19 cellular contexts compared by ENCODE assay signal in genomic region chr12:126346087-126346486, GRCh38.
DNase-seq lines count a peak whose midpoint lies in the region; ATAC-seq and TF ChIP-seq lines count a peak whose summit lies in the region.
"Had no signal": no experiment of that assay in that cellular context is flagged by ENCODE, and none has a peak within 500 bp of the region (broad histone marks: within the 10 kb centered on the region; RNA-seq: fewer than 3 reads in every experiment).

No MANE protein-coding gene starts in this region.

- TF ChIP-seq CTCF in H9 (conservative IDR thresholded peaks at IDR 0.05): peak; percentile 30; the same call in 1 of the 3 replicates
- TF ChIP-seq CTCF in OCI-LY7 (conservative IDR thresholded peaks at IDR 0.05; ENCODE audit: low read length): peak; percentile 19; the same call in 1 of the 2 replicates

- H2BK12ac ChIP-seq in H9 (ENCODE audit: insufficient read length, low read depth, low read length): no peak overlapping the region

- H3K4ac ChIP-seq in H9 (ENCODE audit: low read depth, low read length) (no peak overlapping the region), mesendoderm (ENCODE audit: low read depth, low read length) (no peak overlapping the region)

- no peak for ATAC-seq in GM21447 (IDR thresholded peaks at IDR 0.05; ENCODE audit: unreplicated experiment)
- ATAC-seq: CD8-positive, alpha-beta T cell had no signal

- H3K9me3 ChIP-seq in H9 (ENCODE audit: control insufficient read depth, low read depth, low read length) (no peaks in the 10 kb centered on the region), OCI-LY7 (ENCODE audit: low read length) (no peaks in the 10 kb centered on the region)

- H4K8ac ChIP-seq in H9 (replicated peaks; ENCODE audit: insufficient read length, low read depth, low read length) (no peak overlapping the region), mesendoderm (ENCODE audit: low read depth, low read length) (no peak overlapping the region)

- no peak overlapping the region for H3K4me3 Mint-ChIP-seq in H9
- H3K4me3 Mint-ChIP-seq: CD8-positive, alpha-beta T cell had no signal

- no peak overlapping the region for H3K56ac ChIP-seq in H9 (ENCODE audit: insufficient read length, low read depth, low read length)
- H3K56ac ChIP-seq in mesendoderm (ENCODE audit: low read length): no peak overlapping the region

- H2BK5ac ChIP-seq in H9 (ENCODE audit: insufficient read length, low read length) (no peak overlapping the region), mesendoderm (ENCODE audit: low read length) (no peak overlapping the region)

- peaks cover 3 to 11% of the 10 kb centered on the region in 2 experiments; a peak in 3 of 5 replicates for H3K9me3 Mint-ChIP-seq in H9

- no peak overlapping the region for H2AFZ ChIP-seq in H9 (ENCODE audit: low read length)
- H2AFZ ChIP-seq in OCI-LY7 (ENCODE audit: low read length): no peak overlapping the region

- CTCF ChIA-PET in OCI-LY7 (lab: Charles Lee; ENCODE audit: unreplicated experiment): no interaction called here

- H4K91ac ChIP-seq in H9 (ENCODE audit: insufficient read length, low read depth, low read length): no peak overlapping the region

- POLR2A ChIA-PET in OCI-LY7 (lab: Charles Lee): no interaction called here

- no peak overlapping the region for H3K27ac Mint-ChIP-seq in H9
- H3K27ac Mint-ChIP-seq: CD8-positive, alpha-beta T cell had no signal

- H3K23ac ChIP-seq in H9 (ENCODE audit: insufficient read length, low read depth, low read length) (no peak overlapping the region), mesendoderm (ENCODE audit: low read length) (no peak overlapping the region)

- 0 out of 4 replicates have a peak, but pooled peaks cover 0 to 2% of the 10 kb centered on the region in 2 experiments for H3K4me1 Mint-ChIP-seq in H9

- H2BK120ac ChIP-seq in H9 (ENCODE audit: low read depth, low read length, poor library complexity, severe bottlenecking): no peak overlapping the region
- no peak overlapping the region for H2BK120ac ChIP-seq in mesendoderm (ENCODE audit: low read depth, low read length)

- no TSS peak for BruUV-seq in OCI-LY7 (replicated peaks; lab: Mats Ljungman, UMichigan)

- H3K14ac ChIP-seq in H9 (ENCODE audit: insufficient read depth, low read length): no peak overlapping the region

- no peak overlapping the region for H2AK5ac ChIP-seq in H9 (ENCODE audit: insufficient read length, low read length)
- no peak overlapping the region for H2AK5ac ChIP-seq in mesendoderm (ENCODE audit: low read length)

- no peaks in the 10 kb centered on the region for H3K36me3 ChIP-seq in OCI-LY7 (ENCODE audit: insufficient read depth, low read length)
- H3K36me3 ChIP-seq in mesendoderm (ENCODE audit: control insufficient read depth, insufficient read depth, low read length): no peaks in the 10 kb centered on the region
- H3K36me3 ChIP-seq: BLaER1 had no signal

- H2BK15ac ChIP-seq in H9 (ENCODE audit: low read depth, low read length) (no peak overlapping the region), mesendoderm (replicated peaks; ENCODE audit: low read depth) (no peak overlapping the region)

- DNase-seq in NCI-H748 (lab: John Stamatoyannopoulos, UW; ENCODE audit: unreplicated experiment) (peak; percentile 26), NCI-H748 treated with DMSO at 0.1 percent for 48 hours (lab: John Stamatoyannopoulos, UW) (no peak), H9 (no peak), OCI-LY7 (ENCODE audit: low spot score) (no peak), mesendoderm (peak; percentile 40), NCI-H1930 (lab: John Stamatoyannopoulos, UW) (no peak), SIG-M5 (lab: John Stamatoyannopoulos, UW) (no peak)
- DNase-seq: CD8-positive, alpha-beta T cell; DMS79; IMR-90; NCI-H1105 treated with DMSO at 0.1 percent for 48 hours; NCI-H1694; NCI-H2227 treated with DMSO at 0.1 percent for 48 hours; NCI-H510A treated with DMSO at 0.1 percent for 48 hours; OCI-M1; SHP77 had no signal

- H3K4me1 ChIP-seq in H9 (ENCODE audit: insufficient read depth, low read length) (no peaks in the 10 kb centered on the region), OCI-LY7 (ENCODE audit: insufficient read depth, low read length, poor library complexity, severe bottlenecking) (no peaks in the 10 kb centered on the region), mesendoderm (ENCODE audit: control insufficient read depth, low read depth, low read length) (no peaks in the 10 kb centered on the region)

- H4K20me1 ChIP-seq in H9 (ENCODE audit: control insufficient read depth, insufficient read depth, insufficient read length): no peaks in the 10 kb centered on the region
- no peaks in the 10 kb centered on the region for H4K20me1 ChIP-seq in OCI-LY7 (ENCODE audit: insufficient read depth, low read length)
- H4K20me1 ChIP-seq: BLaER1 had no signal

- no peak overlapping the region for H3T11ph ChIP-seq in H9 (ENCODE audit: low read length)

- H3K79me2 ChIP-seq in H9 (ENCODE audit: insufficient read depth, low read length) (no peaks in the 10 kb centered on the region), OCI-LY7 (ENCODE audit: insufficient read depth, low read depth, low read length) (no peaks in the 10 kb centered on the region), mesendoderm (ENCODE audit: control insufficient read depth, insufficient read depth, low read length) (no peaks in the 10 kb centered on the region)

- H3K9ac ChIP-seq in H9 (ENCODE audit: extremely low read depth, insufficient read length, low read length): no peak overlapping the region
- no peak overlapping the region for H3K9ac ChIP-seq in mesendoderm (ENCODE audit: low read length)
- H3K9ac ChIP-seq: BLaER1 had no signal

- H2BK20ac ChIP-seq in H9 (ENCODE audit: low read depth, low read length, poor library complexity, severe bottlenecking): no peak overlapping the region

- H3K4me3 ChIP-seq in OCI-LY7 (ENCODE audit: low read depth, low read length, poor library complexity, severe bottlenecking) (no peak overlapping the region), mesendoderm (ENCODE audit: low read length) (no peak overlapping the region)
- H3K4me3 ChIP-seq: BLaER1 had no signal

- H3K18ac ChIP-seq in H9 (ENCODE audit: insufficient read length, low read depth, low read length): no peak overlapping the region
- no peak overlapping the region for H3K18ac ChIP-seq in mesendoderm (ENCODE audit: low read length)

- no peak overlapping the region for H3K27ac ChIP-seq in H9 (ENCODE audit: insufficient read length, low read depth, low read length)
- H3K27ac ChIP-seq in OCI-LY7 (ENCODE audit: low read depth, low read length, poor library complexity, severe bottlenecking): no peak overlapping the region
- no peak overlapping the region for H3K27ac ChIP-seq in mesendoderm (ENCODE audit: low read depth, low read length)
- H3K27ac ChIP-seq: BLaER1, HL-60 had no signal

- intact Hi-C loops in OCI-LY7 (cut with micrococcal nuclease; ENCODE audit: unreplicated experiment): no loop called here

- H3K36me3 Mint-ChIP-seq in H9 (ENCODE audit: insufficient read depth in 1 of 3, low read depth in 3 of 3): peaks cover 0 to 6% (median 0%) of the 10 kb centered on the region in 3 experiments; a peak in 2 of 7 replicates
- H3K36me3 Mint-ChIP-seq: CD8-positive, alpha-beta T cell had no signal

- H3K27me3 Mint-ChIP-seq in H9 (ENCODE audit: low read depth): peaks cover 1% of the 10 kb centered on the region

- no peaks in the 10 kb centered on the region for H3K79me1 ChIP-seq in H9 (ENCODE audit: insufficient read depth, low read depth, low read length, poor library complexity, severe bottlenecking)
- no peaks in the 10 kb centered on the region for H3K79me1 ChIP-seq in mesendoderm (ENCODE audit: low read length)

- H3K4me2 ChIP-seq in H9 (ENCODE audit: insufficient read depth, insufficient read length, low read length) (no peak overlapping the region), OCI-LY7 (ENCODE audit: low read length) (no peak overlapping the region), mesendoderm (ENCODE audit: low read length) (no peak overlapping the region)
- H3K4me2 ChIP-seq: BLaER1 had no signal

- no peak overlapping the region for H4K5ac ChIP-seq in H9 (ENCODE audit: insufficient read length, low read depth, low read length)
- no peak overlapping the region for H4K5ac ChIP-seq in mesendoderm (ENCODE audit: low read length)

- no peaks in the 10 kb centered on the region for H3K23me2 ChIP-seq in H9 (ENCODE audit: insufficient read length, low read depth, low read length, poor library complexity, severe bottlenecking)

- H3K27me3 ChIP-seq in H9 (ENCODE audit: insufficient read depth, low read length): no peaks in the 10 kb centered on the region
- no peaks in the 10 kb centered on the region for H3K27me3 ChIP-seq in mesendoderm (ENCODE audit: insufficient read depth, low read length, poor library complexity)
- H3K27me3 ChIP-seq: BLaER1 had no signal

- no peaks in the 10 kb centered on the region for H3K9me2 ChIP-seq in OCI-LY7 (ENCODE audit: insufficient read depth, low read length)

- no CpG with 5 or more reads among the region's 3 CpGs for WGBS in H9 (ENCODE audit: extremely low coverage, insufficient read length, low lambda C conversion rate)
- WGBS in mesendoderm (ENCODE audit: extremely low coverage, insufficient coverage, low lambda C conversion rate): no CpG with 5 or more reads among the region's 3 CpGs

Comparison
In these comparisons a context has a peak if more than half of its experiments do, and no peak if none do; other contexts are left out.
1. DNase-seq: peak in NCI-H748 (single experiment) and mesendoderm (single experiment); none in NCI-H748 treated with DMSO at 0.1 percent for 48 hours (single experiment), H9 (single experiment), OCI-LY7 (single experiment), NCI-H1930 (0 of 2) and SIG-M5 (single experiment).